ENCODE assay signal across 9 cellular contexts in genomic region chrX:74382613-74383012, GRCh38. TPM values are rescaled to one million over a fixed set of nuclear protein-coding genes. Genes with fewer than 3 reads are reported as not detected.
DNase-seq lines count a peak whose midpoint lies in the region; ATAC-seq and TF ChIP-seq lines count a peak whose summit lies in the region.
"Had no signal": no experiment of that assay in that cellular context is flagged by ENCODE, and none has a peak within 500 bp of the region (broad histone marks: within the 10 kb centered on the region; RNA-seq: fewer than 3 reads in every experiment).

No MANE protein-coding gene starts in this region.

- H3K36me3 Mint-ChIP-seq in activated B cell treated with CpG ODN at 0.5 μM for 24 hours (ENCODE audit: low read depth): no peaks in the 10 kb centered on the region

- no peaks in the 10 kb centered on the region for H3K4me1 Mint-ChIP-seq in activated B cell treated with CpG ODN at 0.5 μM for 24 hours

- POLR2A ChIA-PET in HEK293T (lab: Yijun Ruan, JAX): no interaction called here
- POLR2A ChIA-PET in activated B cell treated with CpG ODN at 0.5 μM for 24 hours (lab: Charles Lee): no interaction called here

- ATAC-seq in activated B cell treated with CpG ODN at 0.5 μM for 24 hours (ENCODE audit: low read depth): no peak
- ATAC-seq in HG02571 (IDR thresholded peaks at IDR 0.05; ENCODE audit: unreplicated experiment): no peak

- DNase-seq in GM04504 (ENCODE audit: low read depth) (peak; percentile 28), HEK293T (ENCODE audit: extremely low spot score) (peak; percentile 87), NCI-H2171 treated with DMSO at 0.1 percent for 48 hours (lab: John Stamatoyannopoulos, UW) (peak; percentile 25), activated B cell treated with CpG ODN at 0.5 μM for 24 hours (peak; percentile 13), kidney tubule cell (ENCODE audit: low spot score) (peak; percentile 74)
- peak; percentile 33 for DNase-seq in central memory CD4-positive, alpha-beta T cell
- DNase-seq in stimulated activated CD4-positive, alpha-beta T cell treated with anti-CD3 and anti-CD28 coated beads, Interleukin-4, amount 100 ng/mL, for 4 hours: peak; percentile 33 to 41

- no peak overlapping the region for H3K4me3 Mint-ChIP-seq in activated B cell treated with CpG ODN at 0.5 μM for 24 hours

- no peaks in the 10 kb centered on the region for H3K9me3 Mint-ChIP-seq in activated B cell treated with CpG ODN at 0.5 μM for 24 hours

- intact Hi-C loops in activated B cell treated with CpG ODN at 0.5 μM for 24 hours (cut with micrococcal nuclease): loop anchor here (1.0 to 2.0 kb wide), 4 partner anchors 92 to 527 kb away; no protein-coding TSS in a partner anchor

- no peak overlapping the region for H3K27ac Mint-ChIP-seq in activated B cell treated with CpG ODN at 0.5 μM for 24 hours

- peaks cover 3% of the 10 kb centered on the region for H3K27me3 Mint-ChIP-seq in activated B cell treated with CpG ODN at 0.5 μM for 24 hours

- TF ChIP-seq CTCF in activated B cell treated with CpG ODN at 0.5 μM for 24 hours (IDR thresholded peaks at IDR 0.05): no peak

- CTCF ChIA-PET in HEK293T (lab: Yijun Ruan, JAX): interaction anchor here (0.5 to 1.5 kb wide), 6 partner anchors 10 to 204 kb away, joined by 3 to 5 read pairs (median 4); no protein-coding TSS in a partner anchor
- CTCF ChIA-PET in activated B cell treated with CpG ODN at 0.5 μM for 24 hours (lab: Charles Lee): interaction anchor here (1.2 to 1.4 kb wide), 2 partner anchors 12 to 151 kb away, joined by 3 read pairs; no protein-coding TSS in a partner anchor

TF ChIP-seq in HEK293T, 16 proteins besides CTCF, POLR2A, EP300 and RAD21:
- TF ChIP-seq PKNOX1 (IDR thresholded peaks at IDR 0.05): peak; percentile 89
- TF ChIP-seq BHLHE40 (IDR thresholded peaks at IDR 0.05; ENCODE audit: borderline replicate concordance): no peak
TF ChIP-seq in HEK293T: peak in this region for 1.

RNA-seq across cellular contexts. Expression of gene SLC16A2, which starts 38.7 kb away (rescaled TPM):
- total RNA-seq in activated B cell treated with CpG ODN at 0.5 μM for 24 hours: not detected in 2 replicates
- total RNA-seq: mononuclear cell had no signal

Comparison
In these comparisons a context has a peak if more than half of its experiments do, and no peak if none do; other contexts are left out.
1. DNase-seq: peak in every context shown above with its lines; median percentile 87 in HEK293T; 74 in kidney tubule cell; 37 in stimulated activated CD4-positive, alpha-beta T cell treated with anti-CD3 and anti-CD28 coated beads, Interleukin-4, amount 100 ng/mL, for 4 hours; 33 in central memory CD4-positive, alpha-beta T cell; 28 in GM04504; 25 in NCI-H2171 treated with DMSO at 0.1 percent for 48 hours; 13 in activated B cell treated with CpG ODN at 0.5 μM for 24 hours.